In genomic region chr14:24843494-24843893, GRCh38 we compare ENCODE assay signal across 14 cellular contexts.
DNase-seq lines count a peak whose midpoint lies in the region; ATAC-seq and TF ChIP-seq lines count a peak whose summit lies in the region.
"Had no signal": no experiment of that assay in that cellular context is flagged by ENCODE, and none has a peak within 500 bp of the region (broad histone marks: within the 10 kb centered on the region; RNA-seq: fewer than 3 reads in every experiment).

No MANE protein-coding gene starts in this region.

- H3K27ac Mint-ChIP-seq in activated naive CD4-positive, alpha-beta T cell treated with anti-CD3 and anti-CD28 coated beads for 36 hours, result no peak overlapping the region
- H3K27ac Mint-ChIP-seq: activated T-helper 1 cell treated with anti-CD3 and anti-CD28 coated beads, Interleukin-12 subunit alpha, Interleukin-12 subunit beta, Interleukin-2, Interleukin-4 antibody, amounts not matched to agents 30 ng/mL and 10 ng/mL and 1 ng/mL, durations not matched to agents 14 hours and 24 hours and 36 hours; T-helper 17 cell had no signal

- H3K4me3 Mint-ChIP-seq in activated naive CD4-positive, alpha-beta T cell treated with anti-CD3 and anti-CD28 coated beads for 36 hours, result no peak overlapping the region
- H3K4me3 Mint-ChIP-seq: activated T-helper 1 cell treated with anti-CD3 and anti-CD28 coated beads, Interleukin-12 subunit alpha, Interleukin-12 subunit beta, Interleukin-2, Interleukin-4 antibody, amounts not matched to agents 30 ng/mL and 10 ng/mL and 1 ng/mL, durations not matched to agents 14 hours and 24 hours and 36 hours; central memory CD8-positive, alpha-beta T cell; T-helper 17 cell had no signal

- no peaks in the 10 kb centered on the region for H3K9me3 Mint-ChIP-seq in activated naive CD4-positive, alpha-beta T cell treated with anti-CD3 and anti-CD28 coated beads for 36 hours
- H3K9me3 Mint-ChIP-seq: activated T-helper 1 cell treated with anti-CD3 and anti-CD28 coated beads, Interleukin-12 subunit alpha, Interleukin-12 subunit beta, Interleukin-2, Interleukin-4 antibody, amounts not matched to agents 30 ng/mL and 10 ng/mL and 1 ng/mL, durations not matched to agents 14 hours and 24 hours and 36 hours; central memory CD8-positive, alpha-beta T cell had no signal

- H3K4me1 Mint-ChIP-seq in activated naive CD4-positive, alpha-beta T cell treated with anti-CD3 and anti-CD28 coated beads for 36 hours (ENCODE audit: low read depth), result no peaks in the 10 kb centered on the region
- H3K4me1 Mint-ChIP-seq: central memory CD8-positive, alpha-beta T cell; T-helper 17 cell had no signal

- TF ChIP-seq CTCF in GM13977 (IDR thresholded peaks at IDR 0.05; ENCODE audit: extremely low read depth, insufficient read depth, missing control alignments), result no peak

- H3K36me3 Mint-ChIP-seq in activated naive CD4-positive, alpha-beta T cell treated with anti-CD3 and anti-CD28 coated beads for 36 hours (ENCODE audit: low read depth), result no peaks in the 10 kb centered on the region

- in situ Hi-C loops in GM13977 (cut with MboI; ENCODE audit: low pct_unique_long_range_greater_than_20kb, low sequenced_read_pairs, unreplicated experiment), result no loop called here

- CTCF ChIA-PET in activated naive CD4-positive, alpha-beta T cell treated with anti-CD3 and anti-CD28 coated beads for 36 hours (lab: Charles Lee), result no interaction called here

- intact Hi-C loops in activated naive CD4-positive, alpha-beta T cell treated with anti-CD3 and anti-CD28 coated beads for 36 hours (cut with micrococcal nuclease), result no loop called here
- intact Hi-C loops in left cardiac atrium (cut with DNase I), result no loop called here

- H3K27me3 Mint-ChIP-seq in activated naive CD4-positive, alpha-beta T cell treated with anti-CD3 and anti-CD28 coated beads for 36 hours (ENCODE audit: low read depth), result peaks cover 16% of the 10 kb centered on the region

- ATAC-seq in GM19468 (IDR thresholded peaks at IDR 0.05; ENCODE audit: extremely low read depth, unreplicated experiment) (peak; percentile 85), HG03039 (IDR thresholded peaks at IDR 0.05; ENCODE audit: unreplicated experiment) (peak; percentile 74), left cardiac atrium (no peak)
- ATAC-seq: T-helper 17 cell had no signal

- peak; percentile 6 for DNase-seq in GM13977 (ENCODE audit: low spot score)
- peak; percentile 9 for DNase-seq in NOMO-1 treated with dmso at 0.1 percent for 144 hours (lab: John Stamatoyannopoulos, UW; ENCODE audit: unreplicated experiment)
- DNase-seq in activated naive CD4-positive, alpha-beta T cell treated with anti-CD3 and anti-CD28 coated beads for 36 hours, result no peak
- no peak for DNase-seq in left cardiac atrium
- no peak for DNase-seq in kidney glomerular epithelial cell (lab: John Stamatoyannopoulos, UW)
- DNase-seq in globus pallidus (ENCODE audit: low spot score), result no peak
- DNase-seq: lower lobe of right lung, NCI-H510A, retina, T-helper 17 cell had no signal

Comparison
In these comparisons a context has a peak if more than half of its experiments do, and no peak if none do; other contexts are left out.
1. DNase-seq: peak in GM13977 (single experiment) and NOMO-1 treated with dmso at 0.1 percent for 144 hours (single experiment); none in activated naive CD4-positive, alpha-beta T cell treated with anti-CD3 and anti-CD28 coated beads for 36 hours (single experiment), left cardiac atrium (single experiment), kidney glomerular epithelial cell (single experiment) and globus pallidus (single experiment).
2. ATAC-seq: peak in GM19468 (single experiment) and HG03039 (single experiment); none in left cardiac atrium (0 of 2).